Comparison of ENCODE assay signal across 1 cellular context in genomic region chr6:44078795-44079671, GRCh38.
A peak's percentile ranks its signal among the peaks of the same experiment; 100 is the strongest.
TF ChIP-seq lines count a peak whose summit lies in the region.

No MANE protein-coding gene starts in this region.

TF ChIP-seq in K562, 482 proteins besides CTCF, POLR2A, EP300 and RAD21 (continued from another document):
- TF ChIP-seq ETS1 (conservative IDR thresholded peaks at IDR 0.05; ENCODE audit: control insufficient read depth, low read depth, low read length), result no peak
- no peak for TF ChIP-seq KLF1 (tag; IDR thresholded peaks at IDR 0.05)
- 0 out of 2 replicates have a peak, but pooled peaks have one; percentile 76 for TF ChIP-seq THRB (CRISPR knock-in tag; conservative IDR thresholded peaks at IDR 0.05)
- TF ChIP-seq, protein P1, sequence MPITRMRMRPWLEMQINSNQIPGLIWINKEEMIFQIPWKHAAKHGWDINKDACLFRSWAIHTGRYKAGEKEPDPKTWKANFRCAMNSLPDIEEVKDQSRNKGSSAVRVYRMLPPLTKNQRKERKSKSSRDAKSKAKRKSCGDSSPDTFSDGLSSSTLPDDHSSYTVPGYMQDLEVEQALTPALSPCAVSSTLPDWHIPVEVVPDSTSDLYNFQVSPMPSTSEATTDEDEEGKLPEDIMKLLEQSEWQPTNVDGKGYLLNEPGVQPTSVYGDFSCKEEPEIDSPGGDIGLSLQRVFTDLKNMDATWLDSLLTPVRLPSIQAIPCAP (CRISPR knock-in tag; IDR thresholded peaks at IDR 0.05; ENCODE audit: borderline replicate concordance), result no peak
- TF ChIP-seq PURB (CRISPR knock-in tag; IDR thresholded peaks at IDR 0.05; ENCODE audit: low read depth), result no peak
- 0 out of 4 replicates have a peak, but pooled peaks of 1 of the 2 experiments have one; percentile 52 for TF ChIP-seq SRF (CRISPR knock-in tag; IDR thresholded peaks at IDR 0.05)
- no peak for TF ChIP-seq CREBBP (IDR thresholded peaks at IDR 0.05; ENCODE audit: low read depth, low read length)
- TF ChIP-seq ZBED1 (IDR thresholded peaks at IDR 0.05), result 0 out of 2 replicates have a peak, but pooled peaks have one; percentile 31
- TF ChIP-seq CAMTA2 (CRISPR knock-in tag; conservative IDR thresholded peaks at IDR 0.05), result no peak
- no peak for TF ChIP-seq ZNF280B (CRISPR knock-in tag; IDR thresholded peaks at IDR 0.05)
- TF ChIP-seq YBX1 (IDR thresholded peaks at IDR 0.05), result no peak
- TF ChIP-seq COPS2 (conservative IDR thresholded peaks at IDR 0.05), result no peak
- no peak for TF ChIP-seq XRCC3 (IDR thresholded peaks at IDR 0.05)
- 0 out of 2 replicates have a peak, but pooled peaks have one; percentile 58 for TF ChIP-seq NBN (IDR thresholded peaks at IDR 0.05; ENCODE audit: low read depth)
- no peak for TF ChIP-seq KDM2B (CRISPR knock-in tag; IDR thresholded peaks at IDR 0.05)
- TF ChIP-seq HDAC3 (IDR thresholded peaks at IDR 0.05; ENCODE audit: borderline replicate concordance, partially characterized antibody), result no peak
- no peak for TF ChIP-seq SETDB1 (IDR thresholded peaks at IDR 0.05; ENCODE audit: low read length)
- TF ChIP-seq TCF7 (IDR thresholded peaks at IDR 0.05; ENCODE audit: borderline replicate concordance), result no peak
- no peak for TF ChIP-seq HMGN3 (IDR thresholded peaks at IDR 0.05; ENCODE audit: borderline replicate concordance, extremely low read depth, insufficient read length, low read depth, low read length)
- 0 out of 2 replicates have a peak, but pooled peaks have one; percentile 31 for TF ChIP-seq CBFB (CRISPR knock-in tag; IDR thresholded peaks at IDR 0.05)
- peak; percentile 62 for TF ChIP-seq KLF16 (IDR thresholded peaks at IDR 0.05)
- 0 out of 2 replicates have a peak, but pooled peaks have one; percentile 20 for TF ChIP-seq SMAD3 (CRISPR knock-in tag; conservative IDR thresholded peaks at IDR 0.05)
- TF ChIP-seq MAFK (IDR thresholded peaks at IDR 0.05; ENCODE audit: low read length), result no peak
- TF ChIP-seq PTBP1 (IDR thresholded peaks at IDR 0.05; ENCODE audit: low read depth, low read length), result no peak
- TF ChIP-seq MYC (IDR thresholded peaks at IDR 0.05; ENCODE audit: low read depth, low read length), result no peak; the same call in 1 of the 2 replicates
- TF ChIP-seq MYC (CRISPR knock-in tag; IDR thresholded peaks at IDR 0.05; ENCODE audit: borderline replicate concordance, low read depth), result no peak
- no peak for TF ChIP-seq CBX1 (IDR thresholded peaks at IDR 0.05; ENCODE audit: low read depth)
- no peak for TF ChIP-seq ZNF407 (IDR thresholded peaks at IDR 0.05; ENCODE audit: low read depth)
